ENCODE assay signal across 29 cellular contexts in the genomic region with DNA sequence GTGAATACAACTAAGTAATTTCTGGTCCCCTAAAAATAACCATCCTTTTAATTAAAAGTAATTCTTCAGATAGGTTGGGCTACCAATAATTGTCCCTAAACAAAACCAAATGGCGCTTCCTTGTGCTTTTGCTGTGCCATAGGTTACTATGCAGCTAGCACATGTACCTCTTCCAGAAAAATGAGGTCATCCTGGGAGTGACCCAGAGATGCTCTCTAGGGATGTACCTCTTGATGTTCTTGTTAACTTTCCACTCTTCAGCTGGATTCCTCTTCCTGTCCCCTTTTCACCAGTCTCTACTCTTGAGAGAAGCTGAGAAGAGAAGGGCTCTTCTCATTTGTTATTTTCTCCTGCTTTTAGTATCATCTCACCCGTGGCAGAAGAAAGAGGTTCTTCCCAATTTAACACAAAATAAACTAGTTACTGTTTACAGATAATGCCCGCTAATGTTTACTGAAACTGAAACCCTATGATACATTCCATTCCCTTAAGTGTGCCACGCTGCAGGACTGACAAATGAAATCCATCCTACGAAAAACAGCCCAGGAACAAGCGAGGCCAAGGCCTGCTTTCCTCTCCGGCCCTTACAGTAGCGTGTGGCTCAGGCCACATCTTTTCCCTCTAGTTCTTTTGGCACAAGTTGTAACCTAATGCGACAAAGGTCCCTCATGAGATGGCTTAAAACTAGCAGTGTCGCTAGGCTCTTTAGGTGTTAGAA. TPM values are rescaled to one million over a fixed set of nuclear protein-coding genes. Genes with fewer than 3 reads are reported as not detected.
DNase-seq lines count a peak whose midpoint lies in the region; ATAC-seq and TF ChIP-seq lines count a peak whose summit lies in the region.
"Had no signal": no experiment of that assay in that cellular context is flagged by ENCODE, and none has a peak within 500 bp of the region (broad histone marks: within the 10 kb centered on the region; RNA-seq: fewer than 3 reads in every experiment).

No MANE protein-coding gene starts in this region.

- POLR2A ChIA-PET in OCI-LY7 (lab: Charles Lee), result interaction anchor here (0.7 kb wide), 1 partner anchor 1924 kb away, joined by 3 read pairs; no protein-coding TSS in a partner anchor

- in situ Hi-C loops in gastrocnemius medialis (cut with MboI; ENCODE audit: low sequenced_read_pairs in 4 of 4), result no loop called here

- no peak overlapping the region for H3K4me3 ChIP-seq in OCI-LY7 (ENCODE audit: low read depth, low read length, poor library complexity, severe bottlenecking)
- H3K4me3 ChIP-seq in gastrocnemius medialis, result no peak overlapping the region
- H3K4me3 ChIP-seq: adrenal gland, BLaER1, body of pancreas, MG63, right lobe of liver, uterus had no signal

- H3K9me3 ChIP-seq in OCI-LY7 (ENCODE audit: low read length), result peaks cover 9% of the 10 kb centered on the region; the same call in 1 of the 2 replicates
- no peaks in the 10 kb centered on the region for H3K9me3 ChIP-seq in gastrocnemius medialis
- H3K9me3 ChIP-seq: adrenal gland, BLaER1, body of pancreas, MG63, right lobe of liver, uterus had no signal

- no peaks in the 10 kb centered on the region for H3K27me3 ChIP-seq in gastrocnemius medialis
- H3K27me3 ChIP-seq: adrenal gland, BLaER1, body of pancreas, MG63, right lobe of liver, uterus had no signal

- TF ChIP-seq CTCF in OCI-LY7 (conservative IDR thresholded peaks at IDR 0.05; ENCODE audit: low read length) (no peak), gastrocnemius medialis (IDR thresholded peaks at IDR 0.05 in 4 of 5, conservative IDR thresholded peaks at IDR 0.05 in 1 of 5) (no peak)

- BruUV-seq in OCI-LY7 (replicated peaks; lab: Mats Ljungman, UMichigan), result TSS peak; percentile 37

- no peaks in the 10 kb centered on the region for H3K9me2 ChIP-seq in OCI-LY7 (ENCODE audit: insufficient read depth, low read length)

- no peaks in the 10 kb centered on the region for H4K20me1 ChIP-seq in OCI-LY7 (ENCODE audit: insufficient read depth, low read length)
- H4K20me1 ChIP-seq: BLaER1 had no signal

- H3K36me3 ChIP-seq in OCI-LY7 (ENCODE audit: insufficient read depth, low read length) (peaks cover 82% of the 10 kb centered on the region), gastrocnemius medialis (peaks cover 0 to 36% of the 10 kb centered on the region in 2 donors)

- no peak for DNase-seq in activated naive CD8-positive, alpha-beta T cell treated with anti-CD3 and anti-CD28 coated beads for 36 hours
- DNase-seq in OCI-LY7 (ENCODE audit: low spot score) (no peak), fibroblast of gingiva (ENCODE audit: low read depth) (peak; percentile 64), gastrocnemius medialis (peak; percentile 25 to 47), posterior vena cava (ENCODE audit: low spot score) (no peak)
- DNase-seq: activated CD4-positive, alpha-beta T cell treated with anti-CD3 and anti-CD28 coated beads for 4 hours; activated gamma-delta T cell treated with Interleukin-2 at 50 U/mL for 16 hours; adrenal gland; body of pancreas; COR-L47; DND-41; foreskin melanocyte; KBM-7; MG63; NCI-H1436; NCI-H2081 treated with DMSO at 0.1 percent for 48 hours; NCI-H510A; posterior cingulate gyrus; right lobe of liver; Right ventricle myocardium superior; stimulated activated CD4-positive, alpha-beta T cell treated with anti-CD3 and anti-CD28 coated beads, Interleukin-4, amount 100 ng/mL, for 4 hours; stimulated activated naive B cell treated with anti-CD40 and anti-IgM and Interleukin-4, amounts not matched to agents 10 μg/mL and 1 μg/mL and 100 μg/mL, for 72 hours; uterus had no signal

- no peak overlapping the region for H3K4me2 ChIP-seq in OCI-LY7 (ENCODE audit: low read length)
- H3K4me2 ChIP-seq: BLaER1 had no signal

- no peaks in the 10 kb centered on the region for H3K4me1 ChIP-seq in OCI-LY7 (ENCODE audit: insufficient read depth, low read length, poor library complexity, severe bottlenecking)
- H3K4me1 ChIP-seq in gastrocnemius medialis, result peaks cover 5 to 13% of the 10 kb centered on the region in 2 donors
- H3K4me1 ChIP-seq: adrenal gland, BLaER1, body of pancreas, right lobe of liver, uterus had no signal

- H3K36me3 Mint-ChIP-seq in activated naive CD8-positive, alpha-beta T cell, result no peaks in the 10 kb centered on the region
- H3K36me3 Mint-ChIP-seq in activated naive CD8-positive, alpha-beta T cell treated with anti-CD3 and anti-CD28 coated beads for 36 hours, result peaks cover 5% of the 10 kb centered on the region

- peak overlapping the region; percentile 30 for H3K27ac Mint-ChIP-seq in activated naive CD8-positive, alpha-beta T cell
- no peak overlapping the region for H3K27ac Mint-ChIP-seq in activated naive CD8-positive, alpha-beta T cell treated with anti-CD3 and anti-CD28 coated beads for 36 hours
- H3K27ac Mint-ChIP-seq: memory B cell; stimulated activated naive B cell treated with anti-CD40 and anti-IgM and Interleukin-4, amounts not matched to agents 10 μg/mL and 1 μg/mL and 100 μg/mL, for 72 hours; T-helper 2 cell treated with Interferon-gamma antibody and Interleukin-4, amounts not matched to agents 5 μg/mL and 100 μg/mL, for 36 hours had no signal

- H3K27me3 Mint-ChIP-seq in activated naive CD8-positive, alpha-beta T cell, result no peaks in the 10 kb centered on the region
- H3K27me3 Mint-ChIP-seq in activated naive CD8-positive, alpha-beta T cell treated with anti-CD3 and anti-CD28 coated beads for 36 hours, result no peaks in the 10 kb centered on the region
- H3K27me3 Mint-ChIP-seq: memory B cell; stimulated activated naive B cell treated with anti-CD40 and anti-IgM and Interleukin-4, amounts not matched to agents 10 μg/mL and 1 μg/mL and 100 μg/mL, for 72 hours had no signal

- no peaks in the 10 kb centered on the region for H3K9me3 Mint-ChIP-seq in activated naive CD8-positive, alpha-beta T cell (ENCODE audit: low read depth)
- H3K9me3 Mint-ChIP-seq in activated naive CD8-positive, alpha-beta T cell treated with anti-CD3 and anti-CD28 coated beads for 36 hours, result no peaks in the 10 kb centered on the region
- H3K9me3 Mint-ChIP-seq: memory B cell; stimulated activated naive B cell treated with anti-CD40 and anti-IgM and Interleukin-4, amounts not matched to agents 10 μg/mL and 1 μg/mL and 100 μg/mL, for 72 hours; T-helper 2 cell treated with Interferon-gamma antibody and Interleukin-4, amounts not matched to agents 5 μg/mL and 100 μg/mL, for 36 hours had no signal

- H2AFZ ChIP-seq in OCI-LY7 (ENCODE audit: low read length), result no peak overlapping the region

- H3K79me2 ChIP-seq in OCI-LY7 (ENCODE audit: insufficient read depth, low read depth, low read length), result no peaks in the 10 kb centered on the region

- H3K27ac ChIP-seq in OCI-LY7 (ENCODE audit: low read depth, low read length, poor library complexity, severe bottlenecking), result no peak overlapping the region
- H3K27ac ChIP-seq in gastrocnemius medialis, result peak overlapping the region; percentile 58 to 87 (median 60)
- H3K27ac ChIP-seq: adrenal gland, BLaER1, body of pancreas, right lobe of liver, uterus had no signal

- CTCF ChIA-PET in OCI-LY7 (lab: Charles Lee; ENCODE audit: unreplicated experiment), result no interaction called here

- H3K4me3 Mint-ChIP-seq in activated naive CD8-positive, alpha-beta T cell, result no peak overlapping the region
- H3K4me3 Mint-ChIP-seq in activated naive CD8-positive, alpha-beta T cell treated with anti-CD3 and anti-CD28 coated beads for 36 hours, result no peak overlapping the region
- H3K4me3 Mint-ChIP-seq: memory B cell; stimulated activated naive B cell treated with anti-CD40 and anti-IgM and Interleukin-4, amounts not matched to agents 10 μg/mL and 1 μg/mL and 100 μg/mL, for 72 hours; T-helper 2 cell treated with Interferon-gamma antibody and Interleukin-4, amounts not matched to agents 5 μg/mL and 100 μg/mL, for 36 hours had no signal

- TF ChIP-seq POLR2A in gastrocnemius medialis (IDR thresholded peaks at IDR 0.05), result no peak

- intact Hi-C loops in OCI-LY7 (cut with micrococcal nuclease; ENCODE audit: unreplicated experiment) (no loop called here), gastrocnemius medialis (cut with DNase I; ENCODE audit: low total_unique reads) (no loop called here), posterior vena cava (cut with DNase I) (no loop called here)

- ATAC-seq in gastrocnemius medialis, result peak; percentile 80 to 93
- no peak for ATAC-seq in GM21619 (IDR thresholded peaks at IDR 0.05; ENCODE audit: unreplicated experiment)
- no peak for ATAC-seq in HG03175 (IDR thresholded peaks at IDR 0.05; ENCODE audit: unreplicated experiment)
- ATAC-seq: body of pancreas; stimulated activated naive B cell treated with anti-CD40 and anti-IgM and Interleukin-4, amounts not matched to agents 10 μg/mL and 1 μg/mL and 100 μg/mL, for 72 hours had no signal

- H3K4me1 Mint-ChIP-seq in activated naive CD8-positive, alpha-beta T cell (ENCODE audit: low read depth), result no peaks in the 10 kb centered on the region
- no peaks in the 10 kb centered on the region for H3K4me1 Mint-ChIP-seq in activated naive CD8-positive, alpha-beta T cell treated with anti-CD3 and anti-CD28 coated beads for 36 hours
- H3K4me1 Mint-ChIP-seq: memory B cell had no signal

RNA-seq across cellular contexts. Expression of gene MRS2, which starts 24.2 kb away (rescaled TPM):
- 10 to 100 TPM; 28.1 to 29.2 TPM for total RNA-seq in activated naive CD8-positive, alpha-beta T cell treated with anti-CD3 and anti-CD28 coated beads for 36 hours
- total RNA-seq in OCI-LY7 (2014; rRNA removed; shearing (Covaris generic)), result not detected in 2 replicates
- total RNA-seq in OCI-LY7 (2022) (0.97 and 1.3 TPM in 2 replicates), gastrocnemius medialis (10 to 100 TPM; 17.2 to 63.2 (median 44.2) TPM), posterior vena cava (10 to 100 TPM; 13.6 to 17.6 TPM)

Comparison
In these comparisons a context has a peak if more than half of its experiments do, and no peak if none do; other contexts are left out.
1. DNase-seq: peak in fibroblast of gingiva (single experiment) and gastrocnemius medialis (2 of 2); none in activated naive CD8-positive, alpha-beta T cell treated with anti-CD3 and anti-CD28 coated beads for 36 hours (single experiment), OCI-LY7 (single experiment) and posterior vena cava (single experiment).
2. ATAC-seq: peak in gastrocnemius medialis (2 of 2); none in GM21619 (single experiment) and HG03175 (single experiment).
3. RNA of gene MRS2, which starts 24.2 kb away (total RNA-seq): 17.2 to 63.2 TPM in gastrocnemius medialis, 28.1 to 29.2 TPM in activated naive CD8-positive, alpha-beta T cell treated with anti-CD3 and anti-CD28 coated beads for 36 hours and 13.6 to 17.6 TPM in posterior vena cava; 0.97 to 1.3 TPM in OCI-LY7; every median in the first group is over 4 times any median in the second.